Comparison of ENCODE assay signal across 3 cellular contexts in the genomic region with DNA sequence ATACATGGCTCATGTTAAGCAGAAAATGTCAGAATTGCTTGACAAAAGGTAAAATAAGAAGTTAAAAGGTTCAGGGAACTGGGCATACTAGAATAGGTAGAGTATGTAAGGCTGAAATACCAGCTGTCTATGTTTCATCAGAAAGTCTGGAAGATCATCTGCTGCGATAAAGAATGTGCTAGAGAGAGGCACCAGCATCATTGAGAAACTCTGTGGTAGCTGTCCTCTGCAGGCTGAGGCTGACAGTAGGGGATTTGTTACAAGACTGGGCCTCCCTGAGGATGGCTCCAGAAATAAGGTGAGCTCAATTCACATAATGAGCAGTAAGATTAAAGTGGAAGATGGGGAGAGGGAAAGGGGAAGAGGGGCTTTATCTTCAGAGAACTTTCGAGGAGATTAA.
"Had no signal": no experiment of that assay in that cellular context is flagged by ENCODE, and none has a peak within 500 bp of the region (broad histone marks: within the 10 kb centered on the region; RNA-seq: fewer than 3 reads in every experiment).

No MANE protein-coding gene starts in this region.

- DNase-seq: GDM1, GF-D8 had no signal

- ATAC-seq: GM12878 had no signal

- H3K4me3 ChIP-seq: GM12878 had no signal
